10 cellular contexts compared by ENCODE assay signal in the genomic region with DNA sequence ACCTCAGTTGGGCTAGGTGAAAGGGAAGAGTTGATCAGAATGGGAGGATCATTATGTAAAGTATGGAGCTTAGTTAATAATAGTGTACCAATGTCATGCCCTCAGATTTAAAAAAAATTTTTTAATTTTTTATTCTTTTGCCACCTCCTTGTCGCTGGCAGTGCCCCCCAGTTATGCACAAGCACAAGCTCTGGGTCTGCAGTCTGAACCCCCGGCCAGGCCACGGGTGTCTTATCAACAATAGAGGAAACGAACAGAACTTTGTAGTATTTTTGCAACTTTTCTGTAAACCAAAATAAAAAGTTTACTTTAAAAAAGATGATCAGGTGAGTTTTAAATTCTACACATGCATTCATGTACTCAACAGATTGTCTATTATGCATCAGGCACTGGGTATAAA. TPM values are rescaled to one million over a fixed set of nuclear protein-coding genes. Genes with fewer than 3 reads are reported as not detected.
DNase-seq lines count a peak whose midpoint lies in the region; ATAC-seq, FAIRE-seq and TF ChIP-seq lines count a peak whose summit lies in the region.
"Had no signal": no experiment of that assay in that cellular context is flagged by ENCODE, and none has a peak within 500 bp of the region (broad histone marks: within the 10 kb centered on the region; RNA-seq: fewer than 3 reads in every experiment).

No MANE protein-coding gene starts in this region.

- peak overlapping the region; percentile 54 to 84 (median 76) for H3K4me2 ChIP-seq in BLaER1 treated with 17β-estradiol and CSF1 and Interleukin-3, amounts not matched to agents 10 nM and 100 nM

- peak overlapping the region in 9 of 11 experiments; percentile 68 to 91 (median 85); a peak in 14 of 22 replicates for H3K27ac ChIP-seq in BLaER1 treated with 17β-estradiol and CSF1 and Interleukin-3, amounts not matched to agents 10 nM and 100 nM

- peaks cover 41 to 57% (median 52%) of the 10 kb centered on the region in 10 experiments for H3K4me1 ChIP-seq in BLaER1 treated with 17β-estradiol and CSF1 and Interleukin-3, amounts not matched to agents 10 nM and 100 nM

- no peaks in the 10 kb centered on the region for H3K9me3 ChIP-seq in BLaER1 treated with 17β-estradiol and CSF1 and Interleukin-3, amounts not matched to agents 10 nM and 100 nM (replicated peaks in 1 of 11)

- H3K27me3 Mint-ChIP-seq in HFFc6 (ENCODE audit: insufficient read depth): peaks cover 12% of the 10 kb centered on the region
- no peaks in the 10 kb centered on the region for H3K27me3 Mint-ChIP-seq in activated naive CD8-positive, alpha-beta T cell
- peaks cover 5 to 7% of the 10 kb centered on the region in 2 donors for H3K27me3 Mint-ChIP-seq in natural killer cell (ENCODE audit: low read depth in 2 of 2)

- H3K4me1 Mint-ChIP-seq in HFFc6 (ENCODE audit: low read depth): peaks cover 29% of the 10 kb centered on the region
- peaks cover 31% of the 10 kb centered on the region for H3K4me1 Mint-ChIP-seq in activated naive CD8-positive, alpha-beta T cell (ENCODE audit: low read depth)
- peaks cover 25 to 30% of the 10 kb centered on the region in 2 donors for H3K4me1 Mint-ChIP-seq in natural killer cell

- H3K27ac Mint-ChIP-seq in HFFc6 (no peak overlapping the region), natural killer cell (peak overlapping the region; percentile 85 to 86)
- H3K27ac Mint-ChIP-seq in activated naive CD8-positive, alpha-beta T cell: peak overlapping the region; percentile 88

- H3K4me3 Mint-ChIP-seq in HFFc6 (peak overlapping the region; percentile 88), natural killer cell (peak overlapping the region; percentile 92)
- H3K4me3 Mint-ChIP-seq in activated naive CD8-positive, alpha-beta T cell: peak overlapping the region; percentile 94

- H4K20me1 ChIP-seq in BLaER1 treated with 17β-estradiol and CSF1 and Interleukin-3, amounts not matched to agents 10 nM and 100 nM: peaks cover 0 to 13% (median 0%) of the 10 kb centered on the region in 11 experiments; a peak in 1 of 22 replicates

- H3K9ac ChIP-seq in BLaER1 treated with 17β-estradiol and CSF1 and Interleukin-3, amounts not matched to agents 10 nM and 100 nM: peak overlapping the region in 10 of 11 experiments; percentile 69 to 86 (median 82); a peak in 17 of 22 replicates

- no peak for DNase-seq in HFFc6
- DNase-seq in natural killer cell: no peak
- DNase-seq in HTR-8/SVneo (ENCODE audit: insufficient read length, low spot score): no peak
- DNase-seq in A172 (ENCODE audit: low spot score): no peak
- DNase-seq in pons (ENCODE audit: low spot score): no peak
- no peak for DNase-seq in NCI-H1436 treated with DMSO at 0.1 percent for 48 hours (lab: John Stamatoyannopoulos, UW)
- DNase-seq: foreskin fibroblast, kidney had no signal

- TF ChIP-seq CTCF in HFFc6 (IDR thresholded peaks at IDR 0.05): no peak
- no peak for TF ChIP-seq CTCF in natural killer cell (IDR thresholded peaks at IDR 0.05)

- no peaks in the 10 kb centered on the region for H3K9me3 Mint-ChIP-seq in HFFc6
- H3K9me3 Mint-ChIP-seq in activated naive CD8-positive, alpha-beta T cell (ENCODE audit: low read depth): no peaks in the 10 kb centered on the region
- H3K9me3 Mint-ChIP-seq in natural killer cell: no peaks in the 10 kb centered on the region

- H3K27me3 ChIP-seq in BLaER1 treated with 17β-estradiol and CSF1 and Interleukin-3, amounts not matched to agents 10 nM and 100 nM: no peaks in the 10 kb centered on the region

- H3K36me3 Mint-ChIP-seq in HFFc6 (ENCODE audit: low read depth) (no peaks in the 10 kb centered on the region), natural killer cell (no peaks in the 10 kb centered on the region)
- no peaks in the 10 kb centered on the region for H3K36me3 Mint-ChIP-seq in activated naive CD8-positive, alpha-beta T cell

- no peak for FAIRE-seq in HTR-8/SVneo (lab: Jason Lieb, UNC)
- FAIRE-seq: kidney had no signal

- H3K36me3 ChIP-seq in BLaER1 treated with 17β-estradiol and CSF1 and Interleukin-3, amounts not matched to agents 10 nM and 100 nM: peaks cover 0 to 6% (median 0%) of the 10 kb centered on the region in 11 experiments; a peak in 1 of 22 replicates

- H3K4me3 ChIP-seq in BLaER1 treated with 17β-estradiol and CSF1 and Interleukin-3, amounts not matched to agents 10 nM and 100 nM: peak overlapping the region in 7 of 10 experiments; percentile 50 to 72 (median 61); a peak in 9 of 20 replicates

- intact Hi-C loops in natural killer cell (cut with micrococcal nuclease): loop anchor here (5.0 to 10.0 kb wide), 2 partner anchors 39 to 523 kb away; a partner anchor contains a TSS

- ATAC-seq in natural killer cell: no peak

RNA-seq across cellular contexts. Expression of a gene that starts 1.4 kb away (rescaled TPM):
- total RNA-seq in HFFc6 (2021; fragmentation: NEBNext Ultra II Directional; extraction: Animal tissue kit (Norgen Biotek cat#: 25700)): 10 to 100 TPM; 26.0 to 34.8 (median 28.5) TPM
- 10 to 100 TPM in 2 of 3 donors, 1 to 10 TPM in 1; 9.6 to 15.9 (median 15.6) TPM for total RNA-seq in natural killer cell
- total RNA-seq in A172 (2014; rRNA removed; shearing (Covaris generic)): 30.2 and 34.2 TPM in 2 replicates

RNA-seq across cellular contexts. Expression of a gene that starts 27.7 kb away (rescaled TPM):
- 1 to 10 TPM in 1 of 6 experiments, under 1 TPM in 5; 0.43 to 1.1 (median 0.71) TPM for total RNA-seq in HFFc6 (2021; fragmentation: NEBNext Ultra II Directional; extraction: Animal tissue kit (Norgen Biotek cat#: 25700))
- total RNA-seq in natural killer cell: 100 to 1,000 TPM; 181 to 227 (median 204) TPM
- 3.3 and 3.7 TPM in 2 replicates for total RNA-seq in A172 (2014; rRNA removed; shearing (Covaris generic))

RNA-seq across cellular contexts. Expression of a gene that starts 51.9 kb away (rescaled TPM):
- total RNA-seq in HFFc6 (2021; fragmentation: NEBNext Ultra II Directional; extraction: Animal tissue kit (Norgen Biotek cat#: 25700)): not detected
- not detected for total RNA-seq in natural killer cell
- not detected in 2 replicates for total RNA-seq in A172 (2014; rRNA removed; shearing (Covaris generic))
- total RNA-seq: kidney had no signal

Comparison
In these comparisons a context has a peak if more than half of its experiments do, and no peak if none do; other contexts are left out.
1. RNA of a gene that starts 27.7 kb away (total RNA-seq): 181 to 227 TPM in natural killer cell; 3.3 to 3.7 TPM in A172 and 0.43 to 1.1 TPM in HFFc6; every median in the first group is over 10 times any median in the second.
2. Peak in every context shown above with its lines, with median percentiles within 50 percentile points of each other: H3K4me3 Mint-ChIP-seq.